9 cellular contexts compared by ENCODE assay signal in genomic region chr16:56985288-56985961, GRCh38. TPM values are rescaled to one million over a fixed set of nuclear protein-coding genes. Genes with fewer than 3 reads are reported as not detected.
A peak's percentile ranks its signal among the peaks of the same experiment; 100 is the strongest.
DNase-seq lines count a peak whose midpoint lies in the region; ATAC-seq, FAIRE-seq and TF ChIP-seq lines count a peak whose summit lies in the region.
"Had no signal": no experiment of that assay in that cellular context is flagged by ENCODE, and none has a peak within 500 bp of the region (broad histone marks: within the 10 kb centered on the region; RNA-seq: fewer than 3 reads in every experiment).

No MANE protein-coding gene starts in this region.

- no peak overlapping the region for H3K27ac Mint-ChIP-seq in endodermal cell

- peak; percentile 50 for FAIRE-seq in RCC 7860 (lab: Jason Lieb, UNC)

- H3K36me3 Mint-ChIP-seq in endodermal cell (ENCODE audit: low read depth), result no peaks in the 10 kb centered on the region

- H3K4me3 Mint-ChIP-seq in endodermal cell, result no peak overlapping the region

- H3K9me3 Mint-ChIP-seq in endodermal cell, result no peaks in the 10 kb centered on the region

- H2AFZ ChIP-seq in GM23248 (peak overlapping the region; percentile 93), osteoblast (ENCODE audit: low read length) (peak overlapping the region; percentile 69)

- no peak for ATAC-seq in HG02623 (IDR thresholded peaks at IDR 0.05; ENCODE audit: unreplicated experiment)
- ATAC-seq: Panc1 had no signal

- H3K4me2 ChIP-seq in GM23248 (ENCODE audit: unreplicated experiment) (peak overlapping the region; percentile 67), osteoblast (ENCODE audit: insufficient read depth, low read length) (peak overlapping the region; percentile 44)

- H3K27me3 ChIP-seq in GM23248 (replicated peaks; ENCODE audit: insufficient read depth) (no peaks in the 10 kb centered on the region), endodermal cell (ENCODE audit: control insufficient read depth, insufficient read depth, low read length, poor library complexity, severe bottlenecking) (peaks cover 32% of the 10 kb centered on the region), osteoblast (ENCODE audit: insufficient read depth, low read length) (no peaks in the 10 kb centered on the region)

- H3K4me1 ChIP-seq in GM23248 (ENCODE audit: insufficient read depth) (peaks cover 23% of the 10 kb centered on the region), endodermal cell (ENCODE audit: control insufficient read depth, insufficient read depth, low read length) (no peaks in the 10 kb centered on the region), osteoblast (ENCODE audit: insufficient read depth, low read length) (peaks cover 36% of the 10 kb centered on the region)

- peaks cover 6% of the 10 kb centered on the region for H3K4me1 Mint-ChIP-seq in endodermal cell

- H3K9me3 ChIP-seq in GM23248 (ENCODE audit: low read depth), result no peaks in the 10 kb centered on the region
- no peaks in the 10 kb centered on the region for H3K9me3 ChIP-seq in endodermal cell (ENCODE audit: control insufficient read depth, low read length)
- H3K9me3 ChIP-seq in osteoblast (ENCODE audit: low read depth, low read length), result no peaks in the 10 kb centered on the region

- H3K36me3 ChIP-seq in GM23248 (ENCODE audit: low read depth) (no peaks in the 10 kb centered on the region), endodermal cell (ENCODE audit: control insufficient read depth, insufficient read depth, low read length) (no peaks in the 10 kb centered on the region), osteoblast (ENCODE audit: insufficient read depth, low read length) (no peaks in the 10 kb centered on the region)

- H3K4me3 ChIP-seq in GM23248 (peak overlapping the region; percentile 43), endodermal cell (ENCODE audit: low read length) (no peak overlapping the region), osteoblast (ENCODE audit: insufficient read depth, low read length) (no peak overlapping the region)

- no peaks in the 10 kb centered on the region for H4K20me1 ChIP-seq in GM23248 (ENCODE audit: insufficient read depth)
- no peaks in the 10 kb centered on the region for H4K20me1 ChIP-seq in osteoblast (ENCODE audit: insufficient read depth, low read length)

- DNase-seq in GM23248 (peak; percentile 96), RCC 7860 (ENCODE audit: low spot score) (peak; percentile 61), endodermal cell (peak; percentile 58), osteoblast (ENCODE audit: insufficient read length, low spot score, missing footprints) (peak; percentile 98), NCI-H774 (lab: John Stamatoyannopoulos, UW) (no peak), AML-193 (lab: John Stamatoyannopoulos, UW) (no peak)

- 0 out of 2 replicates have a peak, but pooled peaks cover 8% of the 10 kb centered on the region for H3F3A ChIP-seq in GM23248 (ENCODE audit: insufficient read depth)

- WGBS in GM23248 (ENCODE audit: low coverage in 1 of 2, low lambda C conversion rate in 2 of 2, missing lambda C conversion rate in 2 of 2), 2 experiments, result 35 to 38% methylated on average over 7 of the region's 7 CpGs
- 58 to 83% methylated on average over 2 to 7 of the region's 7 CpGs for WGBS in endodermal cell (ENCODE audit: insufficient coverage in 1 of 2, insufficient read length in 1 of 2), 2 experiments

- peak overlapping the region; percentile 70 for H3K9ac ChIP-seq in GM23248
- H3K9ac ChIP-seq in endodermal cell (ENCODE audit: extremely low read depth, low read length, poor library complexity, severe bottlenecking), result no peak overlapping the region

- in situ Hi-C loops in GM23248 (cut with MboI), result no loop called here

- H3K27ac ChIP-seq in GM23248, result peak overlapping the region; percentile 52
- no peak overlapping the region for H3K27ac ChIP-seq in endodermal cell (ENCODE audit: low read depth, low read length)
- peak overlapping the region; percentile 52 for H3K27ac ChIP-seq in osteoblast (ENCODE audit: low read depth, low read length)

- TF ChIP-seq CTCF in endodermal cell (conservative IDR thresholded peaks at IDR 0.05) (no peak), osteoblast (IDR thresholded peaks at IDR 0.05; ENCODE audit: extremely low read depth, low read depth, low read length) (no peak)

- H3K27me3 Mint-ChIP-seq in endodermal cell (ENCODE audit: insufficient read depth), result peaks cover 42% of the 10 kb centered on the region

- no peaks in the 10 kb centered on the region for H3K9me2 ChIP-seq in GM23248 (ENCODE audit: insufficient read depth)

- peaks cover 19% of the 10 kb centered on the region for H3K79me2 ChIP-seq in GM23248 (ENCODE audit: insufficient read depth)
- peaks cover 24% of the 10 kb centered on the region for H3K79me2 ChIP-seq in osteoblast (ENCODE audit: insufficient read depth, low read length)

RNA-seq across cellular contexts. Expression of gene NLRC5, which starts 3.9 kb away (rescaled TPM):
- 17.1 and 23.8 TPM in 2 replicates for total RNA-seq in GM23248 (2014; rRNA removed; shearing (Covaris generic))
- polyA plus RNA-seq in GM23248 (2016; fragmentation: Nextera tagmentation; extraction: Ambion mirVana), result 9.3 and 10.6 TPM in 2 replicates
- total RNA-seq in endodermal cell (under 1 TPM; 0.64 to 0.97 TPM), osteoblast (52.1 and 57.2 TPM in 2 replicates)
- polyA plus RNA-seq in endodermal cell (2013, experiment 1 of 2), result 0.21 TPM
- polyA plus RNA-seq in endodermal cell (2013, experiment 2 of 2), result 0.12 TPM
- polyA plus RNA-seq: neural cell had no signal

RNA-seq across cellular contexts. Expression of gene CETP, which starts 23.7 kb away (rescaled TPM):
- total RNA-seq in GM23248 (2014; rRNA removed; shearing (Covaris generic)), result not detected in 2 replicates
- polyA plus RNA-seq in GM23248 (2016; fragmentation: Nextera tagmentation; extraction: Ambion mirVana), result not detected in 2 replicates
- total RNA-seq in endodermal cell, result not detected
- not detected for polyA plus RNA-seq in endodermal cell (2013, experiment 1 of 2)
- not detected for polyA plus RNA-seq in endodermal cell (2013, experiment 2 of 2)
- total RNA-seq in osteoblast, result not detected in 2 replicates
- polyA plus RNA-seq: neural cell had no signal

RNA-seq across cellular contexts. Expression of gene HERPUD1, which starts 53.5 kb away (rescaled TPM):
- 218 TPM in 2 replicates for total RNA-seq in GM23248 (2014; rRNA removed; shearing (Covaris generic))
- 299 and 302 TPM in 2 replicates for polyA plus RNA-seq in GM23248 (2016; fragmentation: Nextera tagmentation; extraction: Ambion mirVana)
- total RNA-seq in endodermal cell, result 10 to 100 TPM; 21.5 to 40.6 TPM
- 51.1 TPM for polyA plus RNA-seq in endodermal cell (2013, experiment 1 of 2)
- polyA plus RNA-seq in endodermal cell (2013, experiment 2 of 2), result 39.7 TPM
- total RNA-seq in osteoblast, result 190 and 209 TPM in 2 replicates

Comparison
In these comparisons a context has a peak if more than half of its experiments do, and no peak if none do; other contexts are left out.
1. DNase-seq: peak in GM23248 (single experiment), RCC 7860 (single experiment), endodermal cell (single experiment) and osteoblast (single experiment); none in NCI-H774 (single experiment) and AML-193 (0 of 2).